11 cellular contexts compared by ENCODE assay signal in the genomic region with DNA sequence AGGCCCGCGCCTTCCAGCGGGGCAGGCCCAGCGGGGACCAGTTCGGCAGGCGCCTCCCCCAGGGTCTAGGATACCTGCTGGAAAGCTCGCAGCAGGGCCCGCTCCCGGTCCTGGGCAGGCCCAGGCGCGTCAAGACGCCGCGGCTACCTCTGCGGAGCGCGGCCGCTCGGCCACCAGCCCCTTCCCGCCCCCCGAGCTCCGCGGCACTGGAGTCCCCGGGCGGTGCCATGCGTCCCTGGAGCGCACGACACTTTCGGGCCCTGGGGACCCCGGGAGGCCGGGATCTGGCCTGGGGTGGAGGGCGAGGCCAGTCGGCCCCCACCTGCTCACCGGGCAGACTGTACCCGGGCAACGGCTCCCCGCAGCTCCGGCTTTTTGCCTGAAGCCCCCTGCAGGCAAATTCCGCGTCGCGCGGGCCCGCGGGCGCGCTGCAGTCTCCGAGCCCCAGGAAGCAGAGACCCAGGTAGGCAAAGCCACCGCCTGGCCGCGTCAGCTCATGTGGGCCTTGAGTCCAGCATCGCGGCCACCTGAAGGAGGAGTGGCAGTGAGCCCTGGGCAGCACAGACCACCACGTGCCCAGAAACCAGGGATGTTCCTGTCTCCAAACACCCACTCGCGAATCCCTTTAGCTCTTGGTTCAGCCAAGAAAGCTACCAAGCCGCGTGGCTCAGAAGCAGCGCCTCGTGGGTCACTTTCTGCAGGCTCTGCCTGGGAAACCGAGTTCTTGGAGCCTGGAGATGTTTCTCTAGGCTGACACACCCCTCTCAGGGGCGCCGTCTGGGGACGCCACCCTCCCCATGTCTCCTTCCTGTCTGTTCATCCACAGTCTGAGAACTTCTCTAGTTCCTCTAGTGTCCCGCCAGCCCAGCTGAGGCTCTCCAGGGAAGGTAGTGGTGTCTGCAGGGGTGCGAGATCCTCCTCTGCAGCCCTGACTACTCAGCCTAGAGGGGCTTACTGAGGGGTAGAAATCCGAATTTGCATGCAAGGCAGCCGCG. TPM values are rescaled to one million over a fixed set of nuclear protein-coding genes. Genes with fewer than 3 reads are reported as not detected.
DNase-seq lines count a peak whose midpoint lies in the region; ATAC-seq and TF ChIP-seq lines count a peak whose summit lies in the region.
"Had no signal": no experiment of that assay in that cellular context is flagged by ENCODE, and none has a peak within 500 bp of the region (broad histone marks: within the 10 kb centered on the region; RNA-seq: fewer than 3 reads in every experiment).

No MANE protein-coding gene starts in this region.

- ATAC-seq in left lung (peak; percentile 57), HG03521 (IDR thresholded peaks at IDR 0.05; ENCODE audit: unreplicated experiment) (no peak), GM18909 (IDR thresholded peaks at IDR 0.05; ENCODE audit: poor library complexity, unreplicated experiment) (no peak)

- no peak overlapping the region for H3K27ac Mint-ChIP-seq in activated naive CD8-positive, alpha-beta T cell treated with anti-CD3 and anti-CD28 coated beads for 36 hours
- H3K27ac Mint-ChIP-seq: brain had no signal

- H3K27ac ChIP-seq in left lung = no peak overlapping the region
- H3K27ac ChIP-seq: SK-N-MC had no signal

- peak overlapping the region; percentile 34 for H3K4me3 Mint-ChIP-seq in activated naive CD8-positive, alpha-beta T cell treated with anti-CD3 and anti-CD28 coated beads for 36 hours
- H3K4me3 Mint-ChIP-seq: brain had no signal

- no peaks in the 10 kb centered on the region for H3K36me3 Mint-ChIP-seq in activated naive CD8-positive, alpha-beta T cell treated with anti-CD3 and anti-CD28 coated beads for 36 hours
- H3K36me3 Mint-ChIP-seq: brain had no signal

- H3K27me3 Mint-ChIP-seq in activated naive CD8-positive, alpha-beta T cell treated with anti-CD3 and anti-CD28 coated beads for 36 hours = peaks cover 14% of the 10 kb centered on the region

- H3K36me3 ChIP-seq in H7 (replicated peaks; ENCODE audit: control insufficient read depth, insufficient read depth, low read length) (no peaks in the 10 kb centered on the region), left lung (no peaks in the 10 kb centered on the region)

- H3K9me3 Mint-ChIP-seq in activated naive CD8-positive, alpha-beta T cell treated with anti-CD3 and anti-CD28 coated beads for 36 hours = peaks cover 4% of the 10 kb centered on the region

- intact Hi-C loops in left lung (cut with DNase I) = no loop called here

- H3K27me3 ChIP-seq in H7 (ENCODE audit: control insufficient read depth, insufficient read depth, low read length) (peaks cover 15% of the 10 kb centered on the region), left lung (peaks cover 8 to 24% of the 10 kb centered on the region in 2 donors)

- DNase-seq in CD1c-positive myeloid dendritic cell (ENCODE audit: extremely low spot score) (peak; percentile 43), H7 (peak; percentile 75), left lung (peak; percentile 40 to 88), HT-29 (ENCODE audit: low spot score) (no peak), NCI-H146 treated with DMSO at 0.1 percent for 48 hours (lab: John Stamatoyannopoulos, UW; ENCODE audit: unreplicated experiment) (no peak)
- DNase-seq in activated naive CD8-positive, alpha-beta T cell treated with anti-CD3 and anti-CD28 coated beads for 36 hours = peak; percentile 14
- DNase-seq: left cardiac atrium had no signal

- H3K4me3 ChIP-seq in H7 (ENCODE audit: insufficient read depth, low read depth, low read length) (peak overlapping the region; percentile 33), left lung (peak overlapping the region in 1 of 2 donors; percentile 25)
- H3K4me3 ChIP-seq: SK-N-MC had no signal

- H3K4me1 Mint-ChIP-seq in activated naive CD8-positive, alpha-beta T cell treated with anti-CD3 and anti-CD28 coated beads for 36 hours = peaks cover 3% of the 10 kb centered on the region

- no peak for TF ChIP-seq CTCF in left lung (IDR thresholded peaks at IDR 0.05)

- peaks cover 0 to 15% of the 10 kb centered on the region in 2 donors for H3K4me1 ChIP-seq in left lung

- H3K9me3 ChIP-seq in left lung = peaks cover 0 to 4% of the 10 kb centered on the region in 2 donors

RNA-seq across cellular contexts. Expression of gene APBB1IP, which starts 46.1 kb away (rescaled TPM):
- total RNA-seq in H7 (2014; rRNA removed; shearing (Covaris generic)) = not detected in 2 replicates
- total RNA-seq in activated naive CD8-positive, alpha-beta T cell treated with anti-CD3 and anti-CD28 coated beads for 36 hours = 10 to 100 TPM; 66.3 to 68.0 TPM
- 10 to 100 TPM; 14.3 to 50.0 TPM for total RNA-seq in left lung
- not detected in 2 replicates for total RNA-seq in HT-29 (2014; rRNA removed; shearing (Covaris generic))

Comparison
In these comparisons a context has a peak if more than half of its experiments do, and no peak if none do; other contexts are left out.
1. DNase-seq: peak in CD1c-positive myeloid dendritic cell (single experiment), H7 (single experiment), activated naive CD8-positive, alpha-beta T cell treated with anti-CD3 and anti-CD28 coated beads for 36 hours (single experiment) and left lung (2 of 2); none in HT-29 (single experiment) and NCI-H146 treated with DMSO at 0.1 percent for 48 hours (single experiment).
2. RNA of gene APBB1IP, which starts 46.1 kb away (total RNA-seq): 66.3 to 68.0 TPM in activated naive CD8-positive, alpha-beta T cell treated with anti-CD3 and anti-CD28 coated beads for 36 hours and 14.3 to 50.0 TPM in left lung; not detected in H7 and not detected in HT-29; every median in the first group is over 10 times any median in the second.